27 cellular contexts compared by ENCODE assay signal in genomic region chr14:28113311-28113710, GRCh38.
"Had no signal": no experiment of that assay in that cellular context is flagged by ENCODE, and none has a peak within 500 bp of the region (broad histone marks: within the 10 kb centered on the region; RNA-seq: fewer than 3 reads in every experiment).

No MANE protein-coding gene starts in this region.

- H3K27me3 ChIP-seq: stomach, suprapubic skin, testis, thyroid gland, tibial artery, tibial nerve, transverse colon, upper lobe of left lung, upper lobe of right lung, uterus, vagina had no signal

- DNase-seq: stimulated activated CD4-positive, alpha-beta T cell treated with anti-CD3 and anti-CD28 coated beads, Interleukin-2, amount 100 ng/mL, for 48 hours; stimulated activated CD4-positive, alpha-beta T cell treated with anti-CD3 and anti-CD28 coated beads, Interleukin-4, amount 100 ng/mL, for 1 hour; stimulated activated CD4-positive, alpha-beta T cell treated with anti-CD3 and anti-CD28 coated beads, Interleukin-4, amount 100 ng/mL, for 24 hours; stimulated activated CD4-positive, alpha-beta T cell treated with anti-CD3 and anti-CD28 coated beads, Interleukin-4, amount 100 ng/mL, for 4 hours; stimulated activated CD8-positive, alpha-beta memory T cell treated with anti-CD3 and anti-CD28 coated beads, Interleukin-4, amount 100 ng/mL, for 48 hours; stimulated activated naive B cell treated with anti-CD40 and anti-IgM and Interleukin-4, amounts not matched to agents 10 μg/mL and 1 μg/mL and 100 μg/mL, for 72 hours; stimulated activated naive CD4-positive, alpha-beta T cell; stimulated activated naive CD4-positive, alpha-beta T cell treated with Interleukin-2 at 50 U/mL for 16 hours; stimulated activated naive CD8-positive, alpha-beta T cell treated with anti-CD3 and anti-CD28 coated beads, Interleukin-15, amount 100 ng/mL, for 72 hours; stimulated activated naive CD8-positive, alpha-beta T cell treated with anti-CD3 and anti-CD28 coated beads, Interleukin-15, Interleukin-2, amounts not matched to agents 100 U/mL and 50 U/mL, for 24 hours; stomach; substantia nigra; testis; thyroid gland; tibial artery; transverse colon; trophoblast cell; upper lobe of left lung; upper lobe of right lung; uterus had no signal

- H3K4me3 ChIP-seq: stomach, suprapubic skin, testis, thoracic aorta, thyroid gland, tibial artery, tibial nerve, transverse colon, upper lobe of left lung, upper lobe of right lung, uterus, vagina had no signal

- H3K9me3 ChIP-seq: testis, thoracic aorta, thyroid gland, tibial nerve, transverse colon, upper lobe of left lung, upper lobe of right lung, uterus, vagina had no signal

- H3K4me1 ChIP-seq: stomach, suprapubic skin, testis, thyroid gland, tibial artery, tibial nerve, transverse colon, upper lobe of left lung, upper lobe of right lung, uterus, vagina had no signal

- H3K36me3 ChIP-seq: stomach, suprapubic skin, thoracic aorta, thyroid gland, tibial artery, tibial nerve, transverse colon, upper lobe of left lung, upper lobe of right lung, uterus, vagina had no signal

- H3K27ac ChIP-seq: stomach, suprapubic skin, testis, thoracic aorta, thyroid gland, tibial artery, tibial nerve, transverse colon, upper lobe of left lung, upper lobe of right lung, uterus, vagina had no signal

- ATAC-seq: stimulated activated effector memory CD8-positive, alpha-beta T cell treated with anti-CD3 and anti-CD28 coated beads, Interleukin-12 subunit alpha, Interleukin-12 subunit beta, amount 100 ng/mL, for 72 hours; stimulated activated memory B cell treated with anti-CD40 and anti-IgM and Interleukin-4, amounts not matched to agents 10 μg/mL and 1 μg/mL and 100 μg/mL, for 72 hours; stimulated activated naive B cell treated with anti-CD40 and anti-IgM and Interleukin-4, amounts not matched to agents 10 μg/mL and 1 μg/mL and 100 μg/mL, for 72 hours; stimulated activated naive CD8-positive, alpha-beta T cell treated with anti-CD3 and anti-CD28 coated beads, Interleukin-15, amount 100 ng/mL, for 72 hours; stimulated activated naive CD8-positive, alpha-beta T cell treated with anti-CD3 and anti-CD28 coated beads, Interleukin-15, Interleukin-2, amounts not matched to agents 100 U/mL and 50 U/mL, for 24 hours; upper lobe of right lung had no signal

- FAIRE-seq: urothelium cell line had no signal
